In the genomic region with DNA sequence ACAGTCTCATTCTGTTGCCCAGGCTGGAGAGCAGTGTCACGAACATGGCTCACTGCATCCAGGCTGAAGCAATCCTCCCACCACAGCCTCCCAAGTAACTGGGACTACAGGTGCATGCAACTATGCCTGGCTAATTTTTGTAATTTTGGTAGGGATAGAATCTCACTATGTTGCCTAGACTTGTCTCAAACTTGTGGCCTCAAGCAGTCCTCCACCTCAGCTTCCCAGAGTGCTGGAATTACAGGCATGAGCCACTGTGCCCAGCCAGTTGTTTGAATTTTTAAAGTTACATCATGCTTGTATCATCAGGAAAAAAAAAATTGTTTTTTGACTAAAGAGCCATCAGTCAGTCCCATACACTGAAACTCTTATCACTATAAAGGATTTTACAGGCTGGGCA, we compare ENCODE assay signal across 32 cellular contexts. TPM values are rescaled to one million over a fixed set of nuclear protein-coding genes. Genes with fewer than 3 reads are reported as not detected.
"Had no signal": no experiment of that assay in that cellular context is flagged by ENCODE, and none has a peak within 500 bp of the region (broad histone marks: within the 10 kb centered on the region; RNA-seq: fewer than 3 reads in every experiment).

No MANE protein-coding gene starts in this region.

- DNase-seq: activated CD4-positive, alpha-beta memory T cell treated with anti-CD3 and anti-CD28 coated beads, Interleukin-2, amount 10 ng/mL, durations not matched to agents 7 days and 5 days; activated CD4-positive, alpha-beta T cell treated with anti-CD3 and anti-CD28 coated beads, Interleukin-2, amount 10 ng/mL, durations not matched to agents 24 days and 14 days; activated CD4-positive, CD25-positive, alpha-beta regulatory T cell treated with anti-CD3 and anti-CD28 coated beads, Interleukin-2, amount 50 U/mL, for 72 hours; activated CD8-positive, alpha-beta memory T cell treated with anti-CD3 and anti-CD28 coated beads, Interleukin-2, amount 50 U/mL, for 48 hours; activated naive CD4-positive, alpha-beta T cell; activated T-cell treated with anti-CD3 and anti-CD28 coated beads, Interleukin-2, amount 50 U/mL, for 4 hours; effector memory CD8-positive, alpha-beta T cell; kidney; left colon; midbrain; naive thymus-derived CD4-positive, alpha-beta T cell; nucleus accumbens; psoas muscle; sigmoid colon; stimulated activated CD4-positive, alpha-beta T cell treated with anti-CD3 and anti-CD28 coated beads, Interleukin-1b, Interleukin-23, amount 100 ng/mL, for 48 hours; stimulated activated CD4-positive, alpha-beta T cell treated with anti-CD3 and anti-CD28 coated beads, Interleukin-4, amount 100 ng/mL, for 4 hours; stimulated activated CD8-positive, alpha-beta memory T cell treated with anti-CD3 and anti-CD28 coated beads, Interleukin-4, amount 100 ng/mL, for 48 hours; stimulated activated naive B cell treated with anti-CD40 and anti-IgM and Interleukin-4, amounts not matched to agents 10 μg/mL and 1 μg/mL and 100 μg/mL, for 72 hours; T-helper 2 cell; tibial artery had no signal

- H3K4me1 Mint-ChIP-seq: activated CD4-positive, alpha-beta memory T cell treated with anti-CD3 and anti-CD28 coated beads, Interleukin-2, amount 10 ng/mL, durations not matched to agents 7 days and 5 days; activated CD4-positive, alpha-beta T cell treated with anti-CD3 and anti-CD28 coated beads, Interleukin-2, amount 10 ng/mL, durations not matched to agents 24 days and 14 days; central memory CD8-positive, alpha-beta T cell; memory B cell; naive thymus-derived CD4-positive, alpha-beta T cell; neural crest cell; stimulated activated naive B cell treated with anti-CD40 and anti-IgM and Interleukin-4, amounts not matched to agents 10 μg/mL and 1 μg/mL and 100 μg/mL, for 72 hours had no signal

- H3K36me3 Mint-ChIP-seq: activated naive CD4-positive, alpha-beta T cell treated with anti-CD3 and anti-CD28 coated beads, Interleukin-2, amount 50 U/mL, for 72 hours; naive thymus-derived CD4-positive, alpha-beta T cell; stimulated activated naive B cell treated with anti-CD40 and anti-IgM and Interleukin-4, amounts not matched to agents 10 μg/mL and 1 μg/mL and 100 μg/mL, for 72 hours had no signal

- H3K9me3 ChIP-seq: breast epithelium, gastroesophageal sphincter, psoas muscle, sigmoid colon, suprapubic skin, tibial artery had no signal

- H3K9me3 Mint-ChIP-seq: activated CD4-positive, alpha-beta memory T cell treated with anti-CD3 and anti-CD28 coated beads, Interleukin-2, amount 10 ng/mL, durations not matched to agents 7 days and 5 days; activated CD4-positive, alpha-beta T cell treated with anti-CD3 and anti-CD28 coated beads, Interleukin-2, amount 10 ng/mL, durations not matched to agents 24 days and 14 days; activated naive CD4-positive, alpha-beta T cell treated with anti-CD3 and anti-CD28 coated beads, Interleukin-2, amount 50 U/mL, for 72 hours; activated T-cell treated with anti-CD3 and anti-CD28 coated beads, Interleukin-2, amount 50 U/mL, for 4 hours; central memory CD8-positive, alpha-beta T cell; effector memory CD8-positive, alpha-beta T cell; memory B cell; naive thymus-derived CD4-positive, alpha-beta T cell; neural crest cell; stimulated activated naive B cell treated with anti-CD40 and anti-IgM and Interleukin-4, amounts not matched to agents 10 μg/mL and 1 μg/mL and 100 μg/mL, for 72 hours had no signal

- H3K79me2 ChIP-seq: hepatocyte had no signal

- H3K9ac ChIP-seq: parathyroid adenoma had no signal

- H3K4me1 ChIP-seq: breast epithelium, gastroesophageal sphincter, parathyroid adenoma, psoas muscle, sigmoid colon, suprapubic skin, tibial artery had no signal

- H3K4me3 ChIP-seq: breast epithelium, coronary artery, gastroesophageal sphincter, hepatocyte, psoas muscle, sigmoid colon, smooth muscle cell, suprapubic skin, tibial artery had no signal

- ATAC-seq: activated T-cell treated with anti-CD3 and anti-CD28 coated beads, Interleukin-2, amount 50 U/mL, for 4 hours; effector memory CD8-positive, alpha-beta T cell; gastroesophageal sphincter; left colon; naive thymus-derived CD4-positive, alpha-beta T cell; psoas muscle; stimulated activated naive B cell treated with anti-CD40 and anti-IgM and Interleukin-4, amounts not matched to agents 10 μg/mL and 1 μg/mL and 100 μg/mL, for 72 hours had no signal

- H3K4me3 Mint-ChIP-seq: activated CD4-positive, alpha-beta memory T cell treated with anti-CD3 and anti-CD28 coated beads, Interleukin-2, amount 10 ng/mL, durations not matched to agents 7 days and 5 days; activated CD4-positive, alpha-beta T cell treated with anti-CD3 and anti-CD28 coated beads, Interleukin-2, amount 10 ng/mL, durations not matched to agents 24 days and 14 days; activated T-cell treated with anti-CD3 and anti-CD28 coated beads, Interleukin-2, amount 50 U/mL, for 4 hours; central memory CD8-positive, alpha-beta T cell; effector memory CD8-positive, alpha-beta T cell; memory B cell; naive thymus-derived CD4-positive, alpha-beta T cell; neural crest cell; stimulated activated naive B cell treated with anti-CD40 and anti-IgM and Interleukin-4, amounts not matched to agents 10 μg/mL and 1 μg/mL and 100 μg/mL, for 72 hours had no signal

- H2AFZ ChIP-seq: hepatocyte, parathyroid adenoma had no signal

- H3K27ac ChIP-seq: coronary artery, gastroesophageal sphincter, hepatocyte, parathyroid adenoma, psoas muscle, sigmoid colon, suprapubic skin, tibial artery had no signal

- H3K27me3 Mint-ChIP-seq: activated CD4-positive, alpha-beta memory T cell treated with anti-CD3 and anti-CD28 coated beads, Interleukin-2, amount 10 ng/mL, durations not matched to agents 7 days and 5 days; activated CD4-positive, alpha-beta T cell treated with anti-CD3 and anti-CD28 coated beads, Interleukin-2, amount 10 ng/mL, durations not matched to agents 24 days and 14 days; central memory CD8-positive, alpha-beta T cell; effector memory CD8-positive, alpha-beta T cell; memory B cell; naive thymus-derived CD4-positive, alpha-beta T cell; stimulated activated naive B cell treated with anti-CD40 and anti-IgM and Interleukin-4, amounts not matched to agents 10 μg/mL and 1 μg/mL and 100 μg/mL, for 72 hours had no signal

- H3K4me2 ChIP-seq: hepatocyte, smooth muscle cell had no signal

- H3K27ac Mint-ChIP-seq: activated CD4-positive, alpha-beta memory T cell treated with anti-CD3 and anti-CD28 coated beads, Interleukin-2, amount 10 ng/mL, durations not matched to agents 7 days and 5 days; activated CD4-positive, alpha-beta T cell treated with anti-CD3 and anti-CD28 coated beads, Interleukin-2, amount 10 ng/mL, durations not matched to agents 24 days and 14 days; activated naive CD4-positive, alpha-beta T cell treated with anti-CD3 and anti-CD28 coated beads, Interleukin-2, amount 50 U/mL, for 72 hours; effector memory CD8-positive, alpha-beta T cell; memory B cell; naive thymus-derived CD4-positive, alpha-beta T cell; stimulated activated naive B cell treated with anti-CD40 and anti-IgM and Interleukin-4, amounts not matched to agents 10 μg/mL and 1 μg/mL and 100 μg/mL, for 72 hours had no signal

- H3K27me3 ChIP-seq: breast epithelium, gastroesophageal sphincter, hepatocyte, sigmoid colon, suprapubic skin, tibial artery had no signal

- FAIRE-seq: kidney had no signal

- H3K36me3 ChIP-seq: breast epithelium had no signal

RNA-seq across cellular contexts. Expression of gene TMED6, which starts 57.5 kb away (rescaled TPM):
- total RNA-seq: lower leg skin, sigmoid colon had no signal
